In the genomic region with DNA sequence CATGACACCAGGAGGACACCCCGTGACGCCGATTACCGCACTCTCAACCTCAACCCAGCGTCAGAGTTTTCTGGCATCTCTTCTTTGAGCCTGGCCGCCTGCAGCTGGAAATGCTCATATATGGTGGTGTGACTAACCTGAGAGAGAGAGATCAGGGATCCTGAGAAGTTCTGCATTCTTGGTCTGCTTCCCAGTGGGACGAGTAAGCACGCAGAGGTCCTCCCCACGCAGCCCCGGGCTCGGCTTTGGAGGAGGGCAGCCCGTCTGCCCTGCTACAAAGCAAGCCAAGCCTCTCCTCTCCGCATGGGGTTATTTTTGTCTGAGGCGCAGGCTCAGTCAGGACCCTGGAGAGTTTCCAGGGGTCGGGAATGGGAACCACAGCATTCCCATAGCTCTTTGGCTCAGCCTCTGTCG, we compare ENCODE assay signal across 10 cellular contexts. TPM values are rescaled to one million over a fixed set of nuclear protein-coding genes. Genes with fewer than 3 reads are reported as not detected.
DNase-seq lines count a peak whose midpoint lies in the region; ATAC-seq, FAIRE-seq and TF ChIP-seq lines count a peak whose summit lies in the region.
"Had no signal": no experiment of that assay in that cellular context is flagged by ENCODE, and none has a peak within 500 bp of the region (broad histone marks: within the 10 kb centered on the region; RNA-seq: fewer than 3 reads in every experiment).

No MANE protein-coding gene starts in this region.

- peak overlapping the region; percentile 75 for H3K27ac ChIP-seq in duodenal mucosa (ENCODE audit: low read depth, low read length)
- no peak overlapping the region for H3K27ac ChIP-seq in right lobe of liver
- H3K27ac ChIP-seq in tibial nerve: peak overlapping the region; percentile 66 to 92 (median 83)
- H3K27ac ChIP-seq: epithelial cell of prostate, KMS-11 had no signal

- TF ChIP-seq POLR2A in right lobe of liver (IDR thresholded peaks at IDR 0.05) (no peak), tibial nerve (IDR thresholded peaks at IDR 0.05) (peak in 1 of 2 donors; percentile 18)

- peak; percentile 86 for TF ChIP-seq EP300 in tibial nerve (IDR thresholded peaks at IDR 0.05)

- H3K4me3 ChIP-seq in duodenal mucosa (ENCODE audit: low read depth in 1 of 2, low read length in 2 of 2) (no peak overlapping the region), right lobe of liver (no peak overlapping the region), tibial nerve (no peak overlapping the region), HAP-1 (no peak overlapping the region)

- peaks cover 0 to 4% of the 10 kb centered on the region in 2 donors for H3K27me3 ChIP-seq in duodenal mucosa (ENCODE audit: control insufficient read depth in 1 of 2, insufficient read depth in 2 of 2, low read length in 2 of 2)
- no peaks in the 10 kb centered on the region for H3K27me3 ChIP-seq in right lobe of liver
- H3K27me3 ChIP-seq in tibial nerve: no peaks in the 10 kb centered on the region
- peaks cover 3% of the 10 kb centered on the region; the same call in 1 of the 2 replicates for H3K27me3 ChIP-seq in HAP-1 (ENCODE audit: low read depth)

- peak in 3 of 4 donors; percentile 25 to 35 (median 27) for ATAC-seq in right lobe of liver
- ATAC-seq in HG02870 (IDR thresholded peaks at IDR 0.05; ENCODE audit: unreplicated experiment): no peak

- H3K36me3 ChIP-seq in duodenal mucosa (ENCODE audit: control insufficient read depth in 1 of 2, insufficient read depth in 2 of 2, low read length in 2 of 2) (no peaks in the 10 kb centered on the region), right lobe of liver (no peaks in the 10 kb centered on the region), tibial nerve (peaks cover 0 to 25% (median 0%) of the 10 kb centered on the region in 3 donors), HAP-1 (replicated peaks) (no peaks in the 10 kb centered on the region)

- peak; percentile 90 for FAIRE-seq in HTR-8/SVneo (lab: Jason Lieb, UNC)

- no peak overlapping the region for H3K9ac ChIP-seq in duodenal mucosa (ENCODE audit: low read depth in 1 of 2, low read length in 2 of 2)
- H3K9ac ChIP-seq: KMS-11 had no signal

- TF ChIP-seq CTCF in right lobe of liver (IDR thresholded peaks at IDR 0.05): no peak
- peak in 2 of 5 experiments; percentile 6 to 18 for TF ChIP-seq CTCF in tibial nerve (IDR thresholded peaks at IDR 0.05)

- WGBS in right lobe of liver (ENCODE audit: insufficient coverage, low coverage, low lambda C conversion rate, missing lambda C conversion rate): 84% methylated on average over 6 of the region's 16 CpGs
- 10 to 28% methylated on average over 11 to 15 of the region's 16 CpGs for WGBS in tibial nerve, 2 donors

- no peaks in the 10 kb centered on the region for H3K9me3 ChIP-seq in duodenal mucosa (ENCODE audit: control insufficient read depth in 1 of 2, low read length in 2 of 2)
- no peaks in the 10 kb centered on the region for H3K9me3 ChIP-seq in right lobe of liver
- H3K9me3 ChIP-seq in tibial nerve: no peaks in the 10 kb centered on the region
- H3K9me3 ChIP-seq in HAP-1: no peaks in the 10 kb centered on the region

- intact Hi-C loops in right lobe of liver (cut with DNase I): no loop called here

- peaks cover 0 to 10% of the 10 kb centered on the region in 2 donors for H3K4me1 ChIP-seq in duodenal mucosa (ENCODE audit: control insufficient read depth in 1 of 2, insufficient read depth in 2 of 2, low read length in 2 of 2)
- peaks cover 0 to 4% (median 0%) of the 10 kb centered on the region in 4 donors for H3K4me1 ChIP-seq in right lobe of liver
- peaks cover 0 to 70% (median 18%) of the 10 kb centered on the region in 4 donors for H3K4me1 ChIP-seq in tibial nerve
- no peaks in the 10 kb centered on the region for H3K4me1 ChIP-seq in HAP-1

- in situ Hi-C loops in HAP-1 (cut with MboI; ENCODE audit: low sequenced_read_pairs): no loop called here

- peak; percentile 91 for DNase-seq in HTR-8/SVneo (ENCODE audit: insufficient read length, low spot score)
- DNase-seq in right lobe of liver: no peak
- DNase-seq in tibial nerve (ENCODE audit: low spot score in 2 of 2): peak; percentile 72 to 79
- no peak for DNase-seq in stimulated activated CD4-positive, alpha-beta T cell treated with anti-CD3 and anti-CD28 coated beads, Interleukin-4, amount 100 ng/mL, for 1 hour
- DNase-seq in foreskin melanocyte: no peak
- DNase-seq in HAP-1 (ENCODE audit: low spot score in 2 of 2): no peak

RNA-seq across cellular contexts. Expression of gene CRISPLD2, which starts 16.5 kb away (rescaled TPM):
- total RNA-seq in right lobe of liver: 10 to 100 TPM in 3 of 6 experiments, 1 to 10 TPM in 3; 2.9 to 14.8 (median 8.9) TPM
- 100 to 1,000 TPM; 136 to 232 (median 207) TPM for total RNA-seq in tibial nerve

Comparison
In these comparisons a context has a peak if more than half of its experiments do, and no peak if none do; other contexts are left out.
1. DNase-seq: peak in HTR-8/SVneo (single experiment) and tibial nerve (2 of 2); none in right lobe of liver (0 of 3), stimulated activated CD4-positive, alpha-beta T cell treated with anti-CD3 and anti-CD28 coated beads, Interleukin-4, amount 100 ng/mL, for 1 hour (single experiment), foreskin melanocyte (single experiment) and HAP-1 (0 of 2).
2. H3K27ac ChIP-seq: peak in duodenal mucosa (single experiment) and tibial nerve (4 of 4); none in right lobe of liver (0 of 3).
3. RNA of gene CRISPLD2, which starts 16.5 kb away (total RNA-seq): 136 to 232 TPM in tibial nerve; 2.9 to 14.8 TPM in right lobe of liver; every median in the first group is over 4 times any median in the second.